In the genomic region with DNA sequence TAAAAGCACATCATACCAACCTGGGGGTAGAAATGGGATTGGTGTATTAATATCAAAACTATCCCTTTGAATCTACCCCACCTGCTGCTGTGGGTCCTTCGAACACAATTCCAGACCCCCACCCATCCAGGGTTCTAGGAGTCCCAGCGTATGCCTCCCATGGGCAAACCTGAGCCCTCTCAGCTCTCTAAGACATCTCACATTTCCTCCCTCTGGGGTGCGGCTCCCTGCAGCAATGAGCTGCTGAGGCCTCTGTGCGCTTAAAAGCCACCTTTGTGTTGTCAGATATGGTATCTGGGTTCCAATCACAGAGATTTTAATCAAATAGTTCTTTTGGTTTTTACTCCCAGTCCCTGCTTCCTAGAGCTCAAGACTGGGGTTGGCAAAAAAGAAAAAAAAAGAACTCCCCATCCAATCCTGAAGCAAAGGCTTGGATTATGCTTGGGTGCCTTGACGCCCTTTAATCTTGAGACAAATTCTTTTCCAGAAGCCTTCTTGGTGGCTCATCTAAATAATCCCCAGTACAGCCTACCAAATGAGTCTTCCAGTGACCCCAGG, we compare ENCODE assay signal across 1 cellular context.
TF ChIP-seq lines count a peak whose summit lies in the region.

No MANE protein-coding gene starts in this region.

TF ChIP-seq in GM23338, 12 proteins besides CTCF, POLR2A, EP300 and RAD21 (continued from another document):
- TF ChIP-seq, protein P1, sequence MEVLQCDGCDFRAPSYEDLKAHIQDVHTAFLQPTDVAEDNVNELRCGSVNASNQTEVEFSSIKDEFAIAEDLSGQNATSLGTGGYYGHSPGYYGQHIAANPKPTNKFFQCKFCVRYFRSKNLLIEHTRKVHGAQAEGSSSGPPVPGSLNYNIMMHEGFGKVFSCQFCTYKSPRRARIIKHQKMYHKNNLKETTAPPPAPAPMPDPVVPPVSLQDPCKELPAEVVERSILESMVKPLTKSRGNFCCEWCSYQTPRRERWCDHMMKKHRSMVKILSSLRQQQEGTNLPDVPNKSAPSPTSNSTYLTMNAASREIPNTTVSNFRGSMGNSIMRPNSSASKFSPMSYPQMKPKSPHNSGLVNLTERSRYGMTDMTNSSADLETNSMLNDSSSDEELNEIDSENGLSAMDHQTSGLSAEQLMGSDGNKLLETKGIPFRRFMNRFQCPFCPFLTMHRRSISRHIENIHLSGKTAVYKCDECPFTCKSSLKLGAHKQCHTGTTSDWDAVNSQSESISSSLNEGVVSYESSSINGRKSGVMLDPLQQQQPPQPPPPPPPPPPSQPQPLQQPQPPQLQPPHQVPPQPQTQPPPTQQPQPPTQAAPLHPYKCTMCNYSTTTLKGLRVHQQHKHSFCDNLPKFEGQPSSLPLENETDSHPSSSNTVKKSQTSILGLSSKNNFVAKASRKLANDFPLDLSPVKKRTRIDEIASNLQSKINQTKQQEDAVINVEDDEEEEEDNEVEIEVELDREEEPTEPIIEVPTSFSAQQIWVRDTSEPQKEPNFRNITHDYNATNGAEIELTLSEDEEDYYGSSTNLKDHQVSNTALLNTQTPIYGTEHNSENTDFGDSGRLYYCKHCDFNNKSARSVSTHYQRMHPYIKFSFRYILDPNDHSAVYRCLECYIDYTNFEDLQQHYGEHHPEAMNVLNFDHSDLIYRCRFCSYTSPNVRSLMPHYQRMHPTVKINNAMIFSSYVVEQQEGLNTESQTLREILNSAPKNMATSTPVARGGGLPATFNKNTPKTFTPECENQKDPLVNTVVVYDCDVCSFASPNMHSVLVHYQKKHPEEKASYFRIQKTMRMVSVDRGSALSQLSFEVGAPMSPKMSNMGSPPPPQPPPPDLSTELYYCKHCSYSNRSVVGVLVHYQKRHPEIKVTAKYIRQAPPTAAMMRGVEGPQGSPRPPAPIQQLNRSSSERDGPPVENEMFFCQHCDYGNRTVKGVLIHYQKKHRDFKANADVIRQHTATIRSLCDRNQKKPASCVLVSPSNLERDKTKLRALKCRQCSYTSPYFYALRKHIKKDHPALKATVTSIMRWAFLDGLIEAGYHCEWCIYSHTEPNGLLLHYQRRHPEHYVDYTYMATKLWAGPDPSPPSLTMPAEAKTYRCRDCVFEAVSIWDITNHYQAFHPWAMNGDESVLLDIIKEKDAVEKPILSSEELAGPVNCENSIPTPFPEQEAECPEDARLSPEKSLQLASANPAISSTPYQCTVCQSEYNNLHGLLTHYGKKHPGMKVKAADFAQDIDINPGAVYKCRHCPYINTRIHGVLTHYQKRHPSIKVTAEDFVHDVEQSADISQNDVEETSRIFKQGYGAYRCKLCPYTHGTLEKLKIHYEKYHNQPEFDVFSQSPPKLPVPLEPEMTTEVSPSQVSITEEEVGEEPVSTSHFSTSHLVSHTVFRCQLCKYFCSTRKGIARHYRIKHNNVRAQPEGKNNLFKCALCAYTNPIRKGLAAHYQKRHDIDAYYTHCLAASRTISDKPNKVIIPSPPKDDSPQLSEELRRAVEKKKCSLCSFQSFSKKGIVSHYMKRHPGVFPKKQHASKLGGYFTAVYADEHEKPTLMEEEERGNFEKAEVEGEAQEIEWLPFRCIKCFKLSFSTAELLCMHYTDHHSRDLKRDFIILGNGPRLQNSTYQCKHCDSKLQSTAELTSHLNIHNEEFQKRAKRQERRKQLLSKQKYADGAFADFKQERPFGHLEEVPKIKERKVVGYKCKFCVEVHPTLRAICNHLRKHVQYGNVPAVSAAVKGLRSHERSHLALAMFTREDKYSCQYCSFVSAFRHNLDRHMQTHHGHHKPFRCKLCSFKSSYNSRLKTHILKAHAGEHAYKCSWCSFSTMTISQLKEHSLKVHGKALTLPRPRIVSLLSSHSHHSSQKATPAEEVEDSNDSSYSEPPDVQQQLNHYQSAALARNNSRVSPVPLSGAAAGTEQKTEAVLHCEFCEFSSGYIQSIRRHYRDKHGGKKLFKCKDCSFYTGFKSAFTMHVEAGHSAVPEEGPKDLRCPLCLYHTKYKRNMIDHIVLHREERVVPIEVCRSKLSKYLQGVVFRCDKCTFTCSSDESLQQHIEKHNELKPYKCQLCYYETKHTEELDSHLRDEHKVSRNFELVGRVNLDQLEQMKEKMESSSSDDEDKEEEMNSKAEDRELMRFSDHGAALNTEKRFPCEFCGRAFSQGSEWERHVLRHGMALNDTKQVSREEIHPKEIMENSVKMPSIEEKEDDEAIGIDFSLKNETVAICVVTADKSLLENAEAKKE (CRISPR knock-in tag; IDR thresholded peaks at IDR 0.05): no peak
- TF ChIP-seq, protein P2, sequence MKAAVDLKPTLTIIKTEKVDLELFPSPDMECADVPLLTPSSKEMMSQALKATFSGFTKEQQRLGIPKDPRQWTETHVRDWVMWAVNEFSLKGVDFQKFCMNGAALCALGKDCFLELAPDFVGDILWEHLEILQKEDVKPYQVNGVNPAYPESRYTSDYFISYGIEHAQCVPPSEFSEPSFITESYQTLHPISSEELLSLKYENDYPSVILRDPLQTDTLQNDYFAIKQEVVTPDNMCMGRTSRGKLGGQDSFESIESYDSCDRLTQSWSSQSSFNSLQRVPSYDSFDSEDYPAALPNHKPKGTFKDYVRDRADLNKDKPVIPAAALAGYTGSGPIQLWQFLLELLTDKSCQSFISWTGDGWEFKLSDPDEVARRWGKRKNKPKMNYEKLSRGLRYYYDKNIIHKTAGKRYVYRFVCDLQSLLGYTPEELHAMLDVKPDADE (IDR thresholded peaks at IDR 0.05): no peak
- TF ChIP-seq, protein P3, sequence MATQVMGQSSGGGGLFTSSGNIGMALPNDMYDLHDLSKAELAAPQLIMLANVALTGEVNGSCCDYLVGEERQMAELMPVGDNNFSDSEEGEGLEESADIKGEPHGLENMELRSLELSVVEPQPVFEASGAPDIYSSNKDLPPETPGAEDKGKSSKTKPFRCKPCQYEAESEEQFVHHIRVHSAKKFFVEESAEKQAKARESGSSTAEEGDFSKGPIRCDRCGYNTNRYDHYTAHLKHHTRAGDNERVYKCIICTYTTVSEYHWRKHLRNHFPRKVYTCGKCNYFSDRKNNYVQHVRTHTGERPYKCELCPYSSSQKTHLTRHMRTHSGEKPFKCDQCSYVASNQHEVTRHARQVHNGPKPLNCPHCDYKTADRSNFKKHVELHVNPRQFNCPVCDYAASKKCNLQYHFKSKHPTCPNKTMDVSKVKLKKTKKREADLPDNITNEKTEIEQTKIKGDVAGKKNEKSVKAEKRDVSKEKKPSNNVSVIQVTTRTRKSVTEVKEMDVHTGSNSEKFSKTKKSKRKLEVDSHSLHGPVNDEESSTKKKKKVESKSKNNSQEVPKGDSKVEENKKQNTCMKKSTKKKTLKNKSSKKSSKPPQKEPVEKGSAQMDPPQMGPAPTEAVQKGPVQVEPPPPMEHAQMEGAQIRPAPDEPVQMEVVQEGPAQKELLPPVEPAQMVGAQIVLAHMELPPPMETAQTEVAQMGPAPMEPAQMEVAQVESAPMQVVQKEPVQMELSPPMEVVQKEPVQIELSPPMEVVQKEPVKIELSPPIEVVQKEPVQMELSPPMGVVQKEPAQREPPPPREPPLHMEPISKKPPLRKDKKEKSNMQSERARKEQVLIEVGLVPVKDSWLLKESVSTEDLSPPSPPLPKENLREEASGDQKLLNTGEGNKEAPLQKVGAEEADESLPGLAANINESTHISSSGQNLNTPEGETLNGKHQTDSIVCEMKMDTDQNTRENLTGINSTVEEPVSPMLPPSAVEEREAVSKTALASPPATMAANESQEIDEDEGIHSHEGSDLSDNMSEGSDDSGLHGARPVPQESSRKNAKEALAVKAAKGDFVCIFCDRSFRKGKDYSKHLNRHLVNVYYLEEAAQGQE (IDR thresholded peaks at IDR 0.05; ENCODE audit: unreplicated experiment): no peak
- TF ChIP-seq JUNB (IDR thresholded peaks at IDR 0.05; ENCODE audit: unreplicated experiment): no peak
- TF ChIP-seq NANOG (IDR thresholded peaks at IDR 0.05; ENCODE audit: borderline replicate concordance): no peak
TF ChIP-seq in GM23338: peak in this region for 0.
